ENCODE assay signal across 18 cellular contexts in the genomic region with DNA sequence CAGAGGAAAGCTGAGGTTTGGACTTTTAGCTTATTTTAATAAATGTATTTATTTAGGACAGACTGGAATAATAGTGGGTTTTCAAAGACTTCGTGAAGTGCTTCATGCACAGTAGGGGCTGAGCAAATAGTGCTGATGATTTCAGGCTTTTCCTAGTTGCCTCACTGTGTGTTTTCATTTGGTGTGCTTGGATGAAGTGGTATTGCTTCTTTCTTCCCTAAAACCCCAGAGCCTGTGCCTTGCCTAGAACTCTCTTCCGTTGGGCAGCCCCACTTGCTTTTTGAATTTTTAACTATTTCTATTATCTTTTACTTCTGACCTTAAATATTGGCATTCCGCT. TPM values are rescaled to one million over a fixed set of nuclear protein-coding genes. Genes with fewer than 3 reads are reported as not detected.
DNase-seq lines count a peak whose midpoint lies in the region; ATAC-seq and TF ChIP-seq lines count a peak whose summit lies in the region.
"Had no signal": no experiment of that assay in that cellular context is flagged by ENCODE, and none has a peak within 500 bp of the region (broad histone marks: within the 10 kb centered on the region; RNA-seq: fewer than 3 reads in every experiment).

No MANE protein-coding gene starts in this region.

- POLR2A ChIA-PET in activated CD4-positive, alpha-beta T cell treated with anti-CD3 and anti-CD28 coated beads for 36 hours (lab: Charles Lee), result no interaction called here
- POLR2A ChIA-PET in OCI-LY7 (lab: Charles Lee), result interaction anchor here (0.9 to 1.5 kb wide), 7 partner anchors 9 to 50 kb away, joined by 3 to 4 read pairs (median 3); partner anchors contain the start of gene ARID5B

- H3K4me3 ChIP-seq in OCI-LY7 (ENCODE audit: low read depth, low read length, poor library complexity, severe bottlenecking) (no peak overlapping the region), liver (ENCODE audit: low read depth in 1 of 3, low read length in 3 of 3) (no peak overlapping the region), breast epithelium (no peak overlapping the region)
- H3K4me3 ChIP-seq: SJCRH30 had no signal

- CTCF ChIA-PET in activated CD4-positive, alpha-beta T cell treated with anti-CD3 and anti-CD28 coated beads for 36 hours (lab: Charles Lee), result interaction anchor here (0.8 kb wide), 1 partner anchor 458 kb away, joined by 3 read pairs; no protein-coding TSS in a partner anchor
- CTCF ChIA-PET in OCI-LY7 (lab: Charles Lee; ENCODE audit: unreplicated experiment), result no interaction called here

- no TSS peak for BruUV-seq in OCI-LY7 (replicated peaks; lab: Mats Ljungman, UMichigan)

- 69% methylated on average over 3 of the region's 3 CpGs for WGBS in liver

- peak overlapping the region; percentile 42 for H3K27ac Mint-ChIP-seq in activated CD4-positive, alpha-beta T cell treated with anti-CD3 and anti-CD28 coated beads for 36 hours
- H3K27ac Mint-ChIP-seq in activated CD4-positive, alpha-beta T cell treated with anti-CD3 and anti-CD28 coated beads, Interleukin-2, amount 10 ng/mL, durations not matched to agents 24 days and 14 days, result no peak overlapping the region
- peak overlapping the region; percentile 25 for H3K27ac Mint-ChIP-seq in type B pancreatic cell
- H3K27ac Mint-ChIP-seq: CD8-positive, alpha-beta T cell had no signal

- no peaks in the 10 kb centered on the region for H3K27me3 ChIP-seq in liver (ENCODE audit: control insufficient read depth in 4 of 4, insufficient read depth in 4 of 4, low read length in 3 of 4)
- no peaks in the 10 kb centered on the region for H3K27me3 ChIP-seq in breast epithelium
- H3K27me3 ChIP-seq: SJCRH30 had no signal

- intact Hi-C loops in activated CD4-positive, alpha-beta T cell treated with anti-CD3 and anti-CD28 coated beads for 36 hours (cut with DNase I, micrococcal nuclease), result no loop called here
- intact Hi-C loops in activated CD4-positive, alpha-beta T cell treated with anti-CD3 and anti-CD28 coated beads, Interleukin-2, amount 10 ng/mL, durations not matched to agents 24 days and 14 days (cut with micrococcal nuclease), result no loop called here
- intact Hi-C loops in OCI-LY7 (cut with micrococcal nuclease; ENCODE audit: unreplicated experiment), result no loop called here
- intact Hi-C loops in breast epithelium (cut with DNase I; ENCODE audit: low total_unique reads), result no loop called here

- no peak for DNase-seq in activated CD4-positive, alpha-beta T cell treated with anti-CD3 and anti-CD28 coated beads for 36 hours
- no peak for DNase-seq in activated CD4-positive, alpha-beta T cell treated with anti-CD3 and anti-CD28 coated beads, Interleukin-2, amount 10 ng/mL, durations not matched to agents 24 days and 14 days
- DNase-seq in OCI-LY7 (ENCODE audit: low spot score), result no peak
- no peak for DNase-seq in type B pancreatic cell (ENCODE audit: extremely low spot score, unreplicated experiment)
- DNase-seq in cortex of kidney (lab: John Stamatoyannopoulos, UW), result no peak
- DNase-seq in breast epithelium (ENCODE audit: low spot score in 2 of 2), result no peak
- no peak for DNase-seq in DMS53 treated with DMSO at 0.1 percent for 48 hours (lab: John Stamatoyannopoulos, UW; ENCODE audit: unreplicated experiment)
- DNase-seq: CD8-positive, alpha-beta T cell; NCI-H1048; NCI-H1694; NCI-H2107; NCI-H2227 treated with DMSO at 0.1 percent for 48 hours; NCI-H526; NK-92 treated with Interleukin-12 subunit alpha and Interleukin-12 subunit beta, amount 100 ng/mL, for 24 hours; SJCRH30 had no signal

- H3K36me3 ChIP-seq in OCI-LY7 (ENCODE audit: insufficient read depth, low read length), result peaks cover 75% of the 10 kb centered on the region
- H3K36me3 ChIP-seq in liver (ENCODE audit: control insufficient read depth in 4 of 4, insufficient read depth in 3 of 4, low read depth in 1 of 4, low read length in 3 of 4), result no peaks in the 10 kb centered on the region
- H3K36me3 ChIP-seq in breast epithelium, result no peaks in the 10 kb centered on the region

- no peaks in the 10 kb centered on the region for H3K9me3 Mint-ChIP-seq in activated CD4-positive, alpha-beta T cell treated with anti-CD3 and anti-CD28 coated beads for 36 hours (ENCODE audit: low read depth)
- H3K9me3 Mint-ChIP-seq in activated CD4-positive, alpha-beta T cell treated with anti-CD3 and anti-CD28 coated beads, Interleukin-2, amount 10 ng/mL, durations not matched to agents 24 days and 14 days, result no peaks in the 10 kb centered on the region
- H3K9me3 Mint-ChIP-seq in type B pancreatic cell, result no peaks in the 10 kb centered on the region
- H3K9me3 Mint-ChIP-seq: CD8-positive, alpha-beta T cell had no signal

- no peak for TF ChIP-seq POLR2A in breast epithelium (IDR thresholded peaks at IDR 0.05)

- no peak for TF ChIP-seq RAD21 in liver (IDR thresholded peaks at IDR 0.05)

- H3K4me1 ChIP-seq in OCI-LY7 (ENCODE audit: insufficient read depth, low read length, poor library complexity, severe bottlenecking), result peaks cover 49% of the 10 kb centered on the region
- peaks cover 2 to 10% (median 6%) of the 10 kb centered on the region in 4 donors for H3K4me1 ChIP-seq in liver (ENCODE audit: control insufficient read depth in 4 of 4, insufficient read depth in 4 of 4, low read length in 3 of 4)
- no peaks in the 10 kb centered on the region for H3K4me1 ChIP-seq in breast epithelium
- H3K4me1 ChIP-seq: SJCRH30 had no signal

- H3K4me2 ChIP-seq in OCI-LY7 (ENCODE audit: low read length), result no peak overlapping the region
- H3K4me2 ChIP-seq: KMS-11 had no signal

- no peak for ATAC-seq in activated CD4-positive, alpha-beta T cell treated with anti-CD3 and anti-CD28 coated beads for 36 hours
- ATAC-seq: CD8-positive, alpha-beta T cell had no signal

- no peak overlapping the region for H2AFZ ChIP-seq in OCI-LY7 (ENCODE audit: low read length)

- H3K9me2 ChIP-seq in OCI-LY7 (ENCODE audit: insufficient read depth, low read length), result no peaks in the 10 kb centered on the region

- H3K4me1 Mint-ChIP-seq in activated CD4-positive, alpha-beta T cell treated with anti-CD3 and anti-CD28 coated beads for 36 hours, result peaks cover 53% of the 10 kb centered on the region
- H3K4me1 Mint-ChIP-seq in activated CD4-positive, alpha-beta T cell treated with anti-CD3 and anti-CD28 coated beads, Interleukin-2, amount 10 ng/mL, durations not matched to agents 24 days and 14 days, result peaks cover 31% of the 10 kb centered on the region
- peaks cover 20% of the 10 kb centered on the region for H3K4me1 Mint-ChIP-seq in type B pancreatic cell (ENCODE audit: unreplicated experiment)

- peaks cover 88% of the 10 kb centered on the region for H3K36me3 Mint-ChIP-seq in activated CD4-positive, alpha-beta T cell treated with anti-CD3 and anti-CD28 coated beads for 36 hours (ENCODE audit: low read depth)
- peaks cover 75% of the 10 kb centered on the region for H3K36me3 Mint-ChIP-seq in activated CD4-positive, alpha-beta T cell treated with anti-CD3 and anti-CD28 coated beads, Interleukin-2, amount 10 ng/mL, durations not matched to agents 24 days and 14 days (ENCODE audit: low read depth)
- peaks cover 32% of the 10 kb centered on the region for H3K36me3 Mint-ChIP-seq in type B pancreatic cell

- no peak for TF ChIP-seq CTCF in OCI-LY7 (conservative IDR thresholded peaks at IDR 0.05; ENCODE audit: low read length)
- no peak for TF ChIP-seq CTCF in liver (IDR thresholded peaks at IDR 0.05; ENCODE audit: low read depth, low read length, missing input control)
- no peak for TF ChIP-seq CTCF in type B pancreatic cell (conservative IDR thresholded peaks at IDR 0.05)
- TF ChIP-seq CTCF in breast epithelium (IDR thresholded peaks at IDR 0.05), result no peak

- H3K4me3 Mint-ChIP-seq in activated CD4-positive, alpha-beta T cell treated with anti-CD3 and anti-CD28 coated beads for 36 hours, result no peak overlapping the region
- H3K4me3 Mint-ChIP-seq in activated CD4-positive, alpha-beta T cell treated with anti-CD3 and anti-CD28 coated beads, Interleukin-2, amount 10 ng/mL, durations not matched to agents 24 days and 14 days, result no peak overlapping the region
- no peak overlapping the region for H3K4me3 Mint-ChIP-seq in type B pancreatic cell
- H3K4me3 Mint-ChIP-seq: CD8-positive, alpha-beta T cell had no signal

- no peaks in the 10 kb centered on the region for H3K27me3 Mint-ChIP-seq in activated CD4-positive, alpha-beta T cell treated with anti-CD3 and anti-CD28 coated beads for 36 hours
- no peaks in the 10 kb centered on the region for H3K27me3 Mint-ChIP-seq in activated CD4-positive, alpha-beta T cell treated with anti-CD3 and anti-CD28 coated beads, Interleukin-2, amount 10 ng/mL, durations not matched to agents 24 days and 14 days
- H3K27me3 Mint-ChIP-seq in type B pancreatic cell, result no peaks in the 10 kb centered on the region

- peaks cover 19% of the 10 kb centered on the region; the same call in 1 of the 2 replicates for H3K79me2 ChIP-seq in OCI-LY7 (ENCODE audit: insufficient read depth, low read depth, low read length)

- H3K27ac ChIP-seq in OCI-LY7 (ENCODE audit: low read depth, low read length, poor library complexity, severe bottlenecking), result peak overlapping the region; percentile 26
- H3K27ac ChIP-seq in liver (ENCODE audit: low read depth in 1 of 2, low read length in 2 of 2), result no peak overlapping the region
- H3K27ac ChIP-seq in breast epithelium, result no peak overlapping the region
- H3K27ac ChIP-seq: KMS-11, RWPE1, SJCRH30 had no signal

- H3K9ac ChIP-seq in liver (ENCODE audit: low read depth in 1 of 2, low read length in 2 of 2), result no peak overlapping the region
- H3K9ac ChIP-seq: KMS-11 had no signal

- no peaks in the 10 kb centered on the region for H4K20me1 ChIP-seq in OCI-LY7 (ENCODE audit: insufficient read depth, low read length)

- H3K9me3 ChIP-seq in OCI-LY7 (ENCODE audit: low read length) (0 out of 2 replicates have a peak, but pooled peaks cover 3% of the 10 kb centered on the region), liver (ENCODE audit: control insufficient read depth in 4 of 4, low read length in 3 of 4) (no peaks in the 10 kb centered on the region), breast epithelium (no peaks in the 10 kb centered on the region)
- H3K9me3 ChIP-seq: SJCRH30 had no signal

TF ChIP-seq in liver, 16 proteins besides CTCF, POLR2A, EP300 and RAD21:
- TF ChIP-seq TAF1 (conservative IDR thresholded peaks at IDR 0.05) (no peak), MAX (IDR thresholded peaks at IDR 0.05) (peak; percentile 7)

RNA-seq across cellular contexts. Expression of gene ARID5B, which starts 49.6 kb away (rescaled TPM):
- 100 to 1,000 TPM in 1 of 2 experiments, 10 to 100 TPM in 1; 73.8 to 106 TPM for total RNA-seq in activated CD4-positive, alpha-beta T cell treated with anti-CD3 and anti-CD28 coated beads for 36 hours
- 56.9 and 58.2 TPM in 2 replicates for total RNA-seq in activated CD4-positive, alpha-beta T cell treated with anti-CD3 and anti-CD28 coated beads, Interleukin-2, amount 10 ng/mL, durations not matched to agents 24 days and 14 days
- 38.0 and 43.6 TPM in 2 replicates for total RNA-seq in OCI-LY7 (2014; rRNA removed; shearing (Covaris generic))
- 56.5 and 56.7 TPM in 2 replicates for total RNA-seq in OCI-LY7 (2022)
- 1 to 10 TPM; 4.4 to 6.1 TPM for total RNA-seq in liver
- polyA plus RNA-seq in liver, result 1 to 10 TPM; 1.3 to 6.4 TPM
- 36.9 and 55.2 TPM in 2 replicates for total RNA-seq in type B pancreatic cell (ENCODE audit: low replicate concordance)
- 100 to 1,000 TPM in 2 of 3 donors, 10 to 100 TPM in 1; 89.5 to 166 (median 125) TPM for total RNA-seq in breast epithelium
